16 cellular contexts compared by ENCODE assay signal in the genomic region with DNA sequence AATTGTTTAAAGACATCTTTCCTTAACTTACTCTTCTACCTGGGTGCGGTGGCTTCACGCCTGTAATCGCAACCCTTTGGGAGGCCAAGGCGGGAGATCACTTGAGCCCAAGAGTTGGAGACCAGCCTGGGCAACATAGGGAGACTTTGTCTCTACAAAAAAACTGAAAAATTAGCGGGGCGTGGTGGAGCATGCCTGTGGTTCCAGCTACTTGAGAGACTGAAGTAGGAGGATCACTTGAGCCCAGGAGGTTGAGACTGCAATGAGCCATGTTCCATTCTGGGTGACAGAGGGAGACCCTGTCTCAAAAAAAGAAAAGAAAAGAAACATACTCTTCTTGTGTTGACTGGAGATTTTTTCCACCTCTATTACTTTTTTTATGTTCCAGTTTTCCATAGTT.
"Had no signal": no experiment of that assay in that cellular context is flagged by ENCODE, and none has a peak within 500 bp of the region (broad histone marks: within the 10 kb centered on the region; RNA-seq: fewer than 3 reads in every experiment).

No MANE protein-coding gene starts in this region.

- H3K4me3 ChIP-seq: gastrocnemius medialis, upper lobe of right lung had no signal

- H3K27me3 Mint-ChIP-seq: activated CD4-positive, alpha-beta T cell treated with anti-CD3 and anti-CD28 coated beads for 36 hours; activated T-helper 17 cell treated with anti-CD3 and anti-CD28 coated beads, Interleukin-2, amount 50 U/mL, for 72 hours; naive thymus-derived CD8-positive, alpha-beta T cell; progenitor cell of endocrine pancreas had no signal

- H3K9me3 Mint-ChIP-seq: activated naive CD4-positive, alpha-beta T cell treated with anti-CD3 and anti-CD28 coated beads for 36 hours; activated T-helper 17 cell treated with anti-CD3 and anti-CD28 coated beads, Interleukin-2, amount 50 U/mL, for 72 hours had no signal

- H3K27me3 ChIP-seq: gastrocnemius medialis, upper lobe of right lung had no signal

- ATAC-seq: activated CD4-positive, alpha-beta T cell treated with anti-CD3 and anti-CD28 coated beads for 36 hours; activated CD8-positive, alpha-beta T cell treated with anti-CD3 and anti-CD28 coated beads, Interleukin-2, amount 10 ng/mL, durations not matched to agents 7 days and 5 days; activated T-helper 17 cell treated with anti-CD3 and anti-CD28 coated beads, Interleukin-2, amount 50 U/mL, for 72 hours; gastrocnemius medialis; naive thymus-derived CD8-positive, alpha-beta T cell; stimulated activated naive CD8-positive, alpha-beta T cell treated with anti-CD3 and anti-CD28 coated beads, Interleukin-15, Interleukin-2, amounts not matched to agents 100 U/mL and 50 U/mL, for 24 hours; upper lobe of right lung had no signal

- H3K9me3 ChIP-seq: gastrocnemius medialis, upper lobe of right lung had no signal

- H3K27ac Mint-ChIP-seq: activated CD4-positive, alpha-beta T cell treated with anti-CD3 and anti-CD28 coated beads for 36 hours; activated CD8-positive, alpha-beta T cell treated with anti-CD3 and anti-CD28 coated beads, Interleukin-2, amount 10 ng/mL, durations not matched to agents 7 days and 5 days; activated naive CD4-positive, alpha-beta T cell treated with anti-CD3 and anti-CD28 coated beads for 36 hours; activated T-helper 17 cell treated with anti-CD3 and anti-CD28 coated beads, Interleukin-2, amount 50 U/mL, for 72 hours; naive thymus-derived CD8-positive, alpha-beta T cell had no signal

- H3K27ac ChIP-seq: gastrocnemius medialis, upper lobe of right lung, VCaP had no signal

- DNase-seq: activated CD4-positive, alpha-beta T cell treated with anti-CD3 and anti-CD28 coated beads for 36 hours; activated CD8-positive, alpha-beta T cell treated with anti-CD3 and anti-CD28 coated beads, Interleukin-2, amount 10 ng/mL, durations not matched to agents 7 days and 5 days; activated naive CD4-positive, alpha-beta T cell treated with anti-CD3 and anti-CD28 coated beads for 36 hours; central memory CD4-positive, alpha-beta T cell; cortex of kidney; effector CD8-positive, alpha-beta T cell; gastrocnemius medialis; naive thymus-derived CD8-positive, alpha-beta T cell; occipital lobe; right cardiac atrium; stimulated activated naive CD8-positive, alpha-beta T cell treated with anti-CD3 and anti-CD28 coated beads, Interleukin-15, Interleukin-2, amounts not matched to agents 100 U/mL and 50 U/mL, for 24 hours; T1000; upper lobe of right lung had no signal

- H3K4me1 Mint-ChIP-seq: activated CD4-positive, alpha-beta T cell treated with anti-CD3 and anti-CD28 coated beads for 36 hours; activated T-helper 17 cell treated with anti-CD3 and anti-CD28 coated beads, Interleukin-2, amount 50 U/mL, for 72 hours had no signal

- H3K4me3 Mint-ChIP-seq: activated CD4-positive, alpha-beta T cell treated with anti-CD3 and anti-CD28 coated beads for 36 hours; activated CD8-positive, alpha-beta T cell treated with anti-CD3 and anti-CD28 coated beads, Interleukin-2, amount 10 ng/mL, durations not matched to agents 7 days and 5 days; activated naive CD4-positive, alpha-beta T cell treated with anti-CD3 and anti-CD28 coated beads for 36 hours; activated T-helper 17 cell treated with anti-CD3 and anti-CD28 coated beads, Interleukin-2, amount 50 U/mL, for 72 hours; naive thymus-derived CD8-positive, alpha-beta T cell had no signal

- H3K36me3 ChIP-seq: gastrocnemius medialis, upper lobe of right lung had no signal
